Comparison of ENCODE assay signal across 1 cellular context in the genomic region with DNA sequence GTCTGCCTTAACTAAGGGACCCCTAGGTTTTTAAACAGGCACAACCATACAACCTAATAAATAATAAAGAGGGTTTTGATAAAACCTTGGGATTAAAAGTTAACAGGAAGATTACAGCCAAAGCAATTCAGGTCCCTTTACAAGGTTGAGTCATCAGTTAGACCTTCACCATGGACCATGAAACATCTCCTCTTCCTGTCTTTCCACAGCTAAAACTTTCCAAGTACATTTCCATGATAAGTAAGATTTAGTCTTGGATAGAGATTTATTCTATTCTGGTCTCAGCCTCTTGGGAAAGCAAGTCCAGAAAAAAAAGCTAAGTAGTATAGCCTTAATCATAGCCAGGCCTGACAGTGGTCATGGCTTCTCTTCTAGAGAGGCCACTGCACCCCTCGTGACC.
TF ChIP-seq lines count a peak whose summit lies in the region.

No MANE protein-coding gene starts in this region.

TF ChIP-seq in SK-N-SH treated with all-trans-retinoic acid at 6 μM for 48 hours, 23 proteins besides CTCF, POLR2A, EP300 and RAD21 (continued from another document):
- TF ChIP-seq, protein P1, sequence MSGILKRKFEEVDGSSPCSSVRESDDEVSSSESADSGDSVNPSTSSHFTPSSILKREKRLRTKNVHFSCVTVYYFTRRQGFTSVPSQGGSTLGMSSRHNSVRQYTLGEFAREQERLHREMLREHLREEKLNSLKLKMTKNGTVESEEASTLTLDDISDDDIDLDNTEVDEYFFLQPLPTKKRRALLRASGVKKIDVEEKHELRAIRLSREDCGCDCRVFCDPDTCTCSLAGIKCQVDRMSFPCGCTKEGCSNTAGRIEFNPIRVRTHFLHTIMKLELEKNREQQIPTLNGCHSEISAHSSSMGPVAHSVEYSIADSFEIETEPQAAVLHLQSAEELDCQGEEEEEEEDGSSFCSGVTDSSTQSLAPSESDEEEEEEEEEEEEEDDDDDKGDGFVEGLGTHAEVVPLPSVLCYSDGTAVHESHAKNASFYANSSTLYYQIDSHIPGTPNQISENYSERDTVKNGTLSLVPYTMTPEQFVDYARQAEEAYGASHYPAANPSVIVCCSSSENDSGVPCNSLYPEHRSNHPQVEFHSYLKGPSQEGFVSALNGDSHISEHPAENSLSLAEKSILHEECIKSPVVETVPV (CRISPR knock-in tag; IDR thresholded peaks at IDR 0.05): no peak
- TF ChIP-seq ZC3H10 (CRISPR knock-in tag; IDR thresholded peaks at IDR 0.05): no peak
- TF ChIP-seq CREB5 (CRISPR knock-in tag; IDR thresholded peaks at IDR 0.05; ENCODE audit: low read depth): no peak
TF ChIP-seq in SK-N-SH treated with all-trans-retinoic acid at 6 μM for 48 hours: peak in this region for 0.
